Comparison of ENCODE assay signal across 24 cellular contexts in the genomic region with DNA sequence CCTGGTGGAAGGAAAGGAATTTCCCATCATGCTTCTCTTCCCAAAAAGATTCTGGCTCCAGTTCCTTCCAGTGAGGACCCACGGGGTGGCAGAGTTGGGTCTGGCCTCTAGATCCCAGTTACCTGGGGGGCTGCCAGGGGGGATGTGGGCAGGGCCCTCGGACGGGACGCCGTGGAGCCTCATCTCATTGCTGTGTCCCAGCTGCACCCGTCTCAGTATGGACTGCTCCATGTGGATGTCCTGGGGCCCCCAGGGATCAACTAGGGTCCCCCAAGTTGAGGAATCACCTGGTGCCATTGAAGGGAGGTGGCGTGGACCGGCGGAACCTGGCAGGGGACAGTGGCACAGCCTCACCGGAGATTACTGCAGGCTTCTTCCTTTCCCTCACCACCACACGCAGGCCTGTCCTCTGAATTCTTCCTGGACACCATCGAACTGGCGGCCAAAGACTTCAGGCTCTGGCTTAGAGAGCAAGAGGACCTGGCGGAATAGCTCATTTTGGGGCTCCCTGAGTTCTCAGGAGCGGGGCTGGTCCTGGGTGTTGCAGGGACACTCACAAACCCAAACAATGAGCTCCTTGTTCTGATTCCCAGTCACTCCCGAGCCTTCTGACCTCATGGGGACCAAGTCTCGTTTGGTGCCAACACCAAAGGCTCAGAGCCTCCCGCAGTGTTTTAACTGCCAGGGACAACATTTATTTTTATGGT. TPM values are rescaled to one million over a fixed set of nuclear protein-coding genes. Genes with fewer than 3 reads are reported as not detected.
DNase-seq lines count a peak whose midpoint lies in the region; TF ChIP-seq lines count a peak whose summit lies in the region.
"Had no signal": no experiment of that assay in that cellular context is flagged by ENCODE, and none has a peak within 500 bp of the region (broad histone marks: within the 10 kb centered on the region; RNA-seq: fewer than 3 reads in every experiment).

No MANE protein-coding gene starts in this region.

- H3K36me3 Mint-ChIP-seq in activated naive CD4-positive, alpha-beta T cell treated with anti-CD3 and anti-CD28 coated beads for 36 hours (ENCODE audit: low read depth) = peaks cover 11% of the 10 kb centered on the region
- H3K36me3 Mint-ChIP-seq: mesothelial cell of epicardium had no signal

- H3K4me1 ChIP-seq in Peyer's patch = no peaks in the 10 kb centered on the region
- H3K4me1 ChIP-seq: prostate gland, tibial artery had no signal

- no peaks in the 10 kb centered on the region for H3K9me3 Mint-ChIP-seq in activated naive CD4-positive, alpha-beta T cell treated with anti-CD3 and anti-CD28 coated beads for 36 hours
- H3K9me3 Mint-ChIP-seq: CD8-positive, alpha-beta memory T cell; mesothelial cell of epicardium; nephron progenitor cell had no signal

- H3K27me3 Mint-ChIP-seq in activated naive CD4-positive, alpha-beta T cell treated with anti-CD3 and anti-CD28 coated beads for 36 hours (ENCODE audit: low read depth) = no peaks in the 10 kb centered on the region
- H3K27me3 Mint-ChIP-seq: CD8-positive, alpha-beta memory T cell had no signal

- CTCF ChIA-PET in activated naive CD4-positive, alpha-beta T cell treated with anti-CD3 and anti-CD28 coated beads for 36 hours (lab: Charles Lee) = interaction anchor here (1.3 kb wide), 1 partner anchor 475 kb away, joined by 3 read pairs; no protein-coding TSS in a partner anchor

- intact Hi-C loops in activated naive CD4-positive, alpha-beta T cell treated with anti-CD3 and anti-CD28 coated beads for 36 hours (cut with micrococcal nuclease) = loop anchor here (10.0 kb wide), 1 partner anchor 1197 kb away; a partner anchor contains a TSS

- TF ChIP-seq POLR2A in Peyer's patch (IDR thresholded peaks at IDR 0.05) = no peak

- peaks cover under 1% of the 10 kb centered on the region for H3K4me1 Mint-ChIP-seq in activated naive CD4-positive, alpha-beta T cell treated with anti-CD3 and anti-CD28 coated beads for 36 hours (ENCODE audit: low read depth)
- H3K4me1 Mint-ChIP-seq: mesothelial cell of epicardium had no signal

- DNase-seq in Peyer's patch = peak in 2 of 3 donors; percentile 13 to 23
- peak; percentile 55 for DNase-seq in globus pallidus (ENCODE audit: low spot score)
- peak; percentile 81 for DNase-seq in medulla oblongata (ENCODE audit: extremely low spot score)
- DNase-seq in superior temporal gyrus (ENCODE audit: extremely low spot score) = peak; percentile 38
- no peak for DNase-seq in activated naive CD4-positive, alpha-beta T cell treated with anti-CD3 and anti-CD28 coated beads for 36 hours
- DNase-seq in NOMO-1 treated with dmso at 0.1 percent for 144 hours (lab: John Stamatoyannopoulos, UW; ENCODE audit: unreplicated experiment) = no peak
- DNase-seq in glomerular visceral epithelial cell (ENCODE audit: extremely low spot score) = no peak
- DNase-seq: activated CD4-positive, alpha-beta T cell treated with anti-CD3 and anti-CD28 coated beads, Interleukin-2, amount 50 U/mL, for 1 hour; CD8-positive, alpha-beta memory T cell; DMS53; GF-D8; MV-4-11; NCI-H1694 treated with DMSO at 0.1 percent for 48 hours; NCI-H748 treated with DMSO at 0.1 percent for 48 hours; nephron progenitor cell; SHP77; small intestine; stimulated activated naive CD4-positive, alpha-beta T cell; T-helper 1 cell had no signal

- no peaks in the 10 kb centered on the region for H3K9me3 ChIP-seq in Peyer's patch
- H3K9me3 ChIP-seq: prostate gland, tibial artery had no signal

- no peak overlapping the region for H3K4me3 Mint-ChIP-seq in activated naive CD4-positive, alpha-beta T cell treated with anti-CD3 and anti-CD28 coated beads for 36 hours
- H3K4me3 Mint-ChIP-seq: CD8-positive, alpha-beta memory T cell; mesothelial cell of epicardium; nephron progenitor cell had no signal

- no peak overlapping the region for H3K27ac Mint-ChIP-seq in activated naive CD4-positive, alpha-beta T cell treated with anti-CD3 and anti-CD28 coated beads for 36 hours
- H3K27ac Mint-ChIP-seq: mesothelial cell of epicardium, nephron progenitor cell had no signal

- TF ChIP-seq CTCF in Peyer's patch (IDR thresholded peaks at IDR 0.05) = no peak

- no peaks in the 10 kb centered on the region for H3K36me3 ChIP-seq in Peyer's patch
- H3K36me3 ChIP-seq: prostate gland, tibial artery had no signal

- H3K4me3 ChIP-seq in Peyer's patch = no peak overlapping the region
- H3K4me3 ChIP-seq: prostate gland, tibial artery had no signal

- H3K27ac ChIP-seq in Peyer's patch = no peak overlapping the region
- H3K27ac ChIP-seq: KMS-11, prostate gland, tibial artery had no signal

- H3K27me3 ChIP-seq in Peyer's patch = no peaks in the 10 kb centered on the region

RNA-seq across cellular contexts. Expression of a gene that starts 8.5 kb away (rescaled TPM):
- total RNA-seq in Peyer's patch = 10 to 100 TPM in 1 of 4 donors, 1 to 10 TPM in 2, not detected in 1; 2.3 to 14.0 (median 9.8) TPM
- total RNA-seq in activated naive CD4-positive, alpha-beta T cell treated with anti-CD3 and anti-CD28 coated beads for 36 hours = under 1 TPM in 1 of 2 experiments, not detected in 1; 0.14 TPM
- total RNA-seq: bronchial epithelial cell, mesothelial cell of epicardium had no signal

RNA-seq across cellular contexts. Expression of a gene that starts 50.8 kb away (rescaled TPM):
- total RNA-seq in Peyer's patch = 1,000 to 10,000 TPM in 1 of 4 donors, 100 to 1,000 TPM in 2, 10 to 100 TPM in 1; 98.2 to 2,194 (median 572) TPM
- total RNA-seq in activated naive CD4-positive, alpha-beta T cell treated with anti-CD3 and anti-CD28 coated beads for 36 hours = not detected
- total RNA-seq: bronchial epithelial cell; CD8-positive, alpha-beta memory T cell; mesothelial cell of epicardium had no signal

Comparison
In these comparisons a context has a peak if more than half of its experiments do, and no peak if none do; other contexts are left out.
1. DNase-seq: peak in Peyer's patch (2 of 3), globus pallidus (single experiment), medulla oblongata (single experiment) and superior temporal gyrus (single experiment); none in activated naive CD4-positive, alpha-beta T cell treated with anti-CD3 and anti-CD28 coated beads for 36 hours (single experiment), NOMO-1 treated with dmso at 0.1 percent for 144 hours (single experiment) and glomerular visceral epithelial cell (single experiment).
2. RNA of a gene that starts 50.8 kb away (total RNA-seq): 98.2 to 2,194 TPM in Peyer's patch; not detected in activated naive CD4-positive, alpha-beta T cell treated with anti-CD3 and anti-CD28 coated beads for 36 hours; every median in the first group is over 10 times any median in the second.